ENCODE assay signal across 8 cellular contexts in genomic region chr19:18167975-18168645, GRCh38. TPM values are rescaled to one million over a fixed set of nuclear protein-coding genes. Genes with fewer than 3 reads are reported as not detected.
DNase-seq lines count a peak whose midpoint lies in the region; ATAC-seq, FAIRE-seq and TF ChIP-seq lines count a peak whose summit lies in the region.

No MANE protein-coding gene starts in this region.

- FAIRE-seq in GM19239 (lab: Jason Lieb, UNC): peak; percentile 81

- H3K9me3 ChIP-seq in Peyer's patch (no peaks in the 10 kb centered on the region), heart right ventricle (no peaks in the 10 kb centered on the region)

- peaks cover 0 to 10% (median 4%) of the 10 kb centered on the region in 4 donors for H3K4me1 ChIP-seq in Peyer's patch
- peaks cover 0 to 42% (median 12%) of the 10 kb centered on the region in 9 donors for H3K4me1 ChIP-seq in heart right ventricle

- no peak for TF ChIP-seq POLR2A in Peyer's patch (IDR thresholded peaks at IDR 0.05)

- H3K27ac ChIP-seq in Peyer's patch (peak overlapping the region in 2 of 4 donors; percentile 75 to 91), heart right ventricle (peak overlapping the region in 1 of 10 donors; percentile 96)

- no peaks in the 10 kb centered on the region for H3K27me3 ChIP-seq in Peyer's patch
- H3K27me3 ChIP-seq in heart right ventricle: no peaks in the 10 kb centered on the region

- H3K36me3 ChIP-seq in Peyer's patch (peaks cover 0 to 53% (median 0%) of the 10 kb centered on the region in 3 donors), heart right ventricle (peaks cover 3 to 69% (median 23%) of the 10 kb centered on the region in 9 donors)

- intact Hi-C loops in heart right ventricle (cut with DNase I): loop anchor here in 6 of 10 donors (2.0 to 10.0 kb wide), 4 partner anchors 53 to 56 kb away; no protein-coding TSS in a partner anchor

- ATAC-seq in heart right ventricle (peak; percentile 40 to 61 (median 50)), HG02852 (IDR thresholded peaks at IDR 0.05; ENCODE audit: unreplicated experiment) (no peak), GM18868 (IDR thresholded peaks at IDR 0.05; ENCODE audit: unreplicated experiment) (no peak)

- no peak overlapping the region for H3K4me3 ChIP-seq in AG10803 (ENCODE audit: low read length)
- no peak overlapping the region for H3K4me3 ChIP-seq in Peyer's patch
- H3K4me3 ChIP-seq in heart right ventricle: no peak overlapping the region

- no peak for DNase-seq in AG10803 (ENCODE audit: low read depth)
- DNase-seq in GM19239 (ENCODE audit: insufficient read length, low spot score): peak; percentile 95
- peak; percentile 61 to 82 (median 64) for DNase-seq in Peyer's patch
- DNase-seq in activated naive CD4-positive, alpha-beta T cell treated with Interleukin-2 at 50 U/mL for 16 hours: peak; percentile 65
- DNase-seq in heart right ventricle: peak in 1 of 2 donors; percentile 37
- peak; percentile 57 for DNase-seq in stimulated activated CD4-positive, alpha-beta T cell treated with anti-CD3 and anti-CD28 coated beads, Interleukin-1b, Interleukin-23, amount 100 ng/mL, for 48 hours

- 72 to 73% methylated on average over 14 of the region's 14 CpGs for WGBS in heart right ventricle, 2 donors

- peak; percentile 68 for TF ChIP-seq CTCF in AG10803 (conservative IDR thresholded peaks at IDR 0.05; ENCODE audit: low read length)
- peak; percentile 68 to 80 (median 74) for TF ChIP-seq CTCF in Peyer's patch (IDR thresholded peaks at IDR 0.05)
- peak; percentile 48 to 82 (median 70) for TF ChIP-seq CTCF in heart right ventricle (IDR thresholded peaks at IDR 0.05)

RNA-seq across cellular contexts. Expression of gene IFI30, which starts 5.5 kb away (rescaled TPM):
- total RNA-seq in Peyer's patch (100 to 1,000 TPM in 1 of 4 donors, 10 to 100 TPM in 3; 54.9 to 109 (median 60.7) TPM), heart right ventricle (100 to 1,000 TPM in 1 of 10 donors, 10 to 100 TPM in 7, 1 to 10 TPM in 2; 6.5 to 241 (median 11.9) TPM)
- 10 to 100 TPM in 1 of 2 donors, 1 to 10 TPM in 1; 9.7 to 31.2 TPM for polyA plus RNA-seq in heart right ventricle

RNA-seq across cellular contexts. Expression of gene PIK3R2, which starts 15.1 kb away (rescaled TPM):
- 10 to 100 TPM; 19.7 to 45.4 (median 28.2) TPM for total RNA-seq in Peyer's patch
- total RNA-seq in heart right ventricle: 10 to 100 TPM; 15.7 to 29.1 (median 22.3) TPM
- polyA plus RNA-seq in heart right ventricle: 1 to 10 TPM; 2.3 to 6.7 TPM

RNA-seq across cellular contexts. Expression of gene MPV17L2, which starts 24.9 kb away (rescaled TPM):
- total RNA-seq in Peyer's patch: 10 to 100 TPM in 3 of 4 donors, 1 to 10 TPM in 1; 4.1 to 19.6 (median 16.0) TPM
- 10 to 100 TPM; 10.6 to 16.5 (median 14.5) TPM for total RNA-seq in heart right ventricle
- 10 to 100 TPM; 23.0 to 61.9 TPM for polyA plus RNA-seq in heart right ventricle

RNA-seq across cellular contexts. Expression of gene RAB3A, which starts 35.7 kb away (rescaled TPM):
- total RNA-seq in Peyer's patch: 1 to 10 TPM in 3 of 4 donors, not detected in 1; 6.1 to 9.5 (median 8.3) TPM
- 10 to 100 TPM; 24.1 to 36.3 (median 31.4) TPM for total RNA-seq in heart right ventricle
- polyA plus RNA-seq in heart right ventricle: 10 to 100 TPM in 1 of 2 donors, 1 to 10 TPM in 1; 7.8 to 16.7 TPM

RNA-seq across cellular contexts. Expression of gene PDE4C, which starts 58.1 kb away (rescaled TPM):
- total RNA-seq in Peyer's patch: 1 to 10 TPM in 3 of 4 donors, not detected in 1; 3.9 to 8.3 (median 8.3) TPM
- total RNA-seq in heart right ventricle: 1 to 10 TPM in 4 of 10 donors, under 1 TPM in 6; 0.30 to 4.2 (median 0.85) TPM
- 1 to 10 TPM; 1.2 to 6.3 TPM for polyA plus RNA-seq in heart right ventricle

Comparison
In these comparisons a context has a peak if more than half of its experiments do, and no peak if none do; other contexts are left out.
1. ATAC-seq: peak in heart right ventricle (8 of 8); none in HG02852 (single experiment) and GM18868 (single experiment).
2. Peak in every context shown above with its lines, with median percentiles within 50 percentile points of each other: CTCF ChIP-seq.